16 cellular contexts compared by ENCODE assay signal in the genomic region with DNA sequence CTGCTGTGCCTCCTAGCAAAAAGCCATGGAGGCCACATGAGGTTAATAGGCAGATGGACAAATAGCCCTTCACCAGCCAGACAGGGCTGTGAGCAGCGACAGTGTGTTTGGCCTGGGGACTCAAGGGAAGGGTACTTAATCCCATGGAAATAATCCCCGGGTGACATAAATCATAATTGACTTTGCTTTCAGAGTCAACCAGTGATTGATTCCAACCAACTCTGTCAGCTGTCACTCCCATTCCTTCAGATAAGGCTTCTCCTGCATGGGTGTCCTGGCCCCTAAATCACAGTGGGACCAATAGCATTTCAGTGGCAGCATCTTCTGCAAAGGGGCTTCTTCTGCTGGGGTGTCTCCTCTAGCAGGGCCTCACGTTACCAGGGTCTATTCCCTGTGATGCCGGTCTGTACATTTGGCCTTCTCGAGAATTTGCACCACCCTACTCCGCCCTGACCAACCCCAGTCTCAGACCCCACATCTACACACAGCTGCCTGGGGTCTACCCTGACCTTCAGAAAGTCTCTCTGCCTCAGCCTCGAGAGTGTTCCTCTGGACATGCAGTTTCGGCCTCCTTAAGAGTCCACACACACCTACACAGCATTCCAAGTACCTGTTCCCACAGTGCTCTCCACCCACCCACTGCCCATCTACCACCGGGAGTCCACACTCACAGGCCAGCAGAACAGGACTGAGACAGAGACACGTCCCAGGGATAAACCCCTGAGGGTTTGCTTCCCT. TPM values are rescaled to one million over a fixed set of nuclear protein-coding genes. Genes with fewer than 3 reads are reported as not detected.
DNase-seq lines count a peak whose midpoint lies in the region; ATAC-seq and TF ChIP-seq lines count a peak whose summit lies in the region.
"Had no signal": no experiment of that assay in that cellular context is flagged by ENCODE, and none has a peak within 500 bp of the region (broad histone marks: within the 10 kb centered on the region; RNA-seq: fewer than 3 reads in every experiment).

No MANE protein-coding gene starts in this region.

- H3K27me3 ChIP-seq in heart right ventricle: no peaks in the 10 kb centered on the region
- peaks cover 22% of the 10 kb centered on the region for H3K27me3 ChIP-seq in neural progenitor cell
- no peaks in the 10 kb centered on the region for H3K27me3 ChIP-seq in vagina
- no peaks in the 10 kb centered on the region for H3K27me3 ChIP-seq in thyroid gland

- TF ChIP-seq CTCF in heart right ventricle (IDR thresholded peaks at IDR 0.05) (no peak), neural progenitor cell (IDR thresholded peaks at IDR 0.05) (no peak), vagina (IDR thresholded peaks at IDR 0.05) (no peak), thyroid gland (IDR thresholded peaks at IDR 0.05) (no peak)

- H3K4me3 ChIP-seq in heart right ventricle (no peak overlapping the region), neural progenitor cell (no peak overlapping the region), vagina (peak overlapping the region in 1 of 2 donors; percentile 94), thyroid gland (replicated peaks in 1 of 3) (no peak overlapping the region)

- H3K4me1 ChIP-seq in heart right ventricle (peaks cover 28 to 69% (median 55%) of the 10 kb centered on the region in 9 donors), neural progenitor cell (no peaks in the 10 kb centered on the region), vagina (peaks cover 78% of the 10 kb centered on the region), thyroid gland (peaks cover 17 to 30% of the 10 kb centered on the region in 2 donors)

- no peaks in the 10 kb centered on the region for H3K79me2 ChIP-seq in neural progenitor cell (ENCODE audit: low read depth)

- H3K36me3 Mint-ChIP-seq in effector memory CD8-positive, alpha-beta T cell (ENCODE audit: insufficient read depth): peaks cover 47% of the 10 kb centered on the region
- no peaks in the 10 kb centered on the region for H3K36me3 Mint-ChIP-seq in neural progenitor cell

- TF ChIP-seq POLR2A in vagina (IDR thresholded peaks at IDR 0.05): no peak
- TF ChIP-seq POLR2A in thyroid gland (IDR thresholded peaks at IDR 0.05): no peak

- H3K4me3 Mint-ChIP-seq in effector memory CD8-positive, alpha-beta T cell: no peak overlapping the region
- peak overlapping the region; percentile 38 for H3K4me3 Mint-ChIP-seq in neural progenitor cell
- H3K4me3 Mint-ChIP-seq: H9; nephron progenitor cell; T-helper 1 cell treated with Interleukin-12 subunit alpha and Interleukin-12 subunit beta and Interleukin-4 antibody, amounts not matched to agents 30 μg/mL and 1 μg/mL, for 36 hours had no signal

- H3K36me3 ChIP-seq in heart right ventricle (peaks cover 0 to 42% (median 7%) of the 10 kb centered on the region in 9 donors), neural progenitor cell (no peaks in the 10 kb centered on the region), vagina (peaks cover 0 to 19% of the 10 kb centered on the region in 2 donors), thyroid gland (peaks cover 5 to 12% of the 10 kb centered on the region in 2 donors)

- peaks cover 7% of the 10 kb centered on the region for H3F3A ChIP-seq in neural progenitor cell (ENCODE audit: low read depth)

- no peak for ATAC-seq in heart right ventricle
- ATAC-seq in Right ventricle myocardium inferior: no peak
- ATAC-seq in effector memory CD8-positive, alpha-beta T cell (replicated peaks): no peak
- ATAC-seq: left colon had no signal

- no peaks in the 10 kb centered on the region for H4K20me1 ChIP-seq in neural progenitor cell (ENCODE audit: low read depth)

- H3K4me1 Mint-ChIP-seq in effector memory CD8-positive, alpha-beta T cell (ENCODE audit: low read depth in 2 of 2): peaks cover 39 to 45% of the 10 kb centered on the region in 2 donors
- peaks cover 9% of the 10 kb centered on the region for H3K4me1 Mint-ChIP-seq in neural progenitor cell

- H2AFZ ChIP-seq in neural progenitor cell (replicated peaks): no peak overlapping the region

- H3K9ac ChIP-seq in neural progenitor cell: no peak overlapping the region

- WGBS in heart right ventricle, 2 donors: 73 to 77% methylated on average over 10 of the region's 10 CpGs
- 83 to 87% methylated on average over 10 of the region's 10 CpGs for WGBS in thyroid gland, 2 donors

- no peaks in the 10 kb centered on the region for H3K9me3 Mint-ChIP-seq in effector memory CD8-positive, alpha-beta T cell
- no peaks in the 10 kb centered on the region for H3K9me3 Mint-ChIP-seq in neural progenitor cell
- H3K9me3 Mint-ChIP-seq: activated T-helper 2 cell treated with anti-CD3 and anti-CD28 coated beads, Interferon-gamma antibody, Interleukin-2, Interleukin-4, amounts not matched to agents 10 μg/mL and 5 μg/mL and 100 μg/mL, durations not matched to agents 14 hours and 24 hours and 36 hours; nephron progenitor cell; T-helper 1 cell treated with Interleukin-12 subunit alpha and Interleukin-12 subunit beta and Interleukin-4 antibody, amounts not matched to agents 30 μg/mL and 1 μg/mL, for 36 hours had no signal

- DNase-seq in heart right ventricle (no peak), Right ventricle myocardium inferior (ENCODE audit: missing footprints) (no peak), neural progenitor cell (ENCODE audit: low spot score) (no peak), vagina (ENCODE audit: extremely low spot score in 2 of 2) (no peak), thyroid gland (no peak), GM19240 (ENCODE audit: insufficient read length, low spot score) (no peak)
- no peak for DNase-seq in effector memory CD8-positive, alpha-beta T cell
- DNase-seq in stimulated activated naive CD4-positive, alpha-beta T cell treated with Interleukin-2 at 50 U/mL for 16 hours (lab: John Stamatoyannopoulos, UW): no peak
- DNase-seq: activated CD4-positive, alpha-beta T cell treated with anti-CD3 and anti-CD28 coated beads for 4 hours; H9; left colon; nephron progenitor cell; OCI-M1; stimulated activated CD4-positive, alpha-beta T cell treated with anti-CD3 and anti-CD28 coated beads, Interleukin-12 subunit alpha, Interleukin-12 subunit beta, amount 100 ng/mL, for 4 hours had no signal

- H3K27me3 Mint-ChIP-seq in effector memory CD8-positive, alpha-beta T cell: no peaks in the 10 kb centered on the region
- peaks cover 5% of the 10 kb centered on the region for H3K27me3 Mint-ChIP-seq in neural progenitor cell (ENCODE audit: insufficient read depth, low read depth)

- H3K4me2 ChIP-seq in neural progenitor cell: no peak overlapping the region

- intact Hi-C loops in heart right ventricle (cut with DNase I) (loop anchor here in 7 of 10 donors (10.0 kb wide), 4 partner anchors 122 to 532 kb away; a partner anchor contains a TSS), Right ventricle myocardium inferior (cut with DNase I) (no loop called here), vagina (cut with DNase I) (no loop called here), thyroid gland (cut with DNase I) (loop anchor here (5.0 kb wide), 1 partner anchor 35 kb away; a partner anchor contains a TSS)

- peak overlapping the region; percentile 41 to 69 for H3K27ac Mint-ChIP-seq in effector memory CD8-positive, alpha-beta T cell
- peak overlapping the region; percentile 81 for H3K27ac Mint-ChIP-seq in neural progenitor cell
- H3K27ac Mint-ChIP-seq: activated T-helper 2 cell treated with anti-CD3 and anti-CD28 coated beads, Interferon-gamma antibody, Interleukin-2, Interleukin-4, amounts not matched to agents 10 μg/mL and 5 μg/mL and 100 μg/mL, durations not matched to agents 14 hours and 24 hours and 36 hours; nephron progenitor cell; T-helper 1 cell treated with Interleukin-12 subunit alpha and Interleukin-12 subunit beta and Interleukin-4 antibody, amounts not matched to agents 30 μg/mL and 1 μg/mL, for 36 hours had no signal

- H3K27ac ChIP-seq in heart right ventricle: peak overlapping the region in 8 of 10 donors; percentile 14 to 66 (median 49)
- H3K27ac ChIP-seq in neural progenitor cell: no peak overlapping the region
- peak overlapping the region; percentile 95 for H3K27ac ChIP-seq in vagina
- H3K27ac ChIP-seq in thyroid gland: no peak overlapping the region

- H3K9me3 ChIP-seq in heart right ventricle: no peaks in the 10 kb centered on the region
- no peaks in the 10 kb centered on the region for H3K9me3 ChIP-seq in neural progenitor cell (ENCODE audit: low read depth)
- no peaks in the 10 kb centered on the region for H3K9me3 ChIP-seq in vagina
- no peaks in the 10 kb centered on the region for H3K9me3 ChIP-seq in thyroid gland

RNA-seq across cellular contexts. Expression of a gene that starts 3.7 kb away (rescaled TPM):
- 100 to 1,000 TPM; 192 to 246 (median 214) TPM for total RNA-seq in heart right ventricle
- polyA plus RNA-seq in heart right ventricle: 100 to 1,000 TPM; 546 to 569 TPM
- 217 TPM for total RNA-seq in Right ventricle myocardium inferior
- total RNA-seq in neural progenitor cell (ENCODE audit: low replicate concordance): 12.6 and 29.2 TPM in 2 replicates
- total RNA-seq in vagina: 254 TPM
- total RNA-seq in thyroid gland: 100 to 1,000 TPM in 3 of 4 donors, 10 to 100 TPM in 1; 95.2 to 139 (median 112) TPM

RNA-seq across cellular contexts. Expression of a gene that starts 24.1 kb away (rescaled TPM):
- 100 to 1,000 TPM; 198 to 276 (median 228) TPM for total RNA-seq in heart right ventricle
- polyA plus RNA-seq in heart right ventricle: 100 to 1,000 TPM; 325 to 349 TPM
- total RNA-seq in Right ventricle myocardium inferior: 218 TPM
- 40.1 and 65.6 TPM in 2 replicates for total RNA-seq in neural progenitor cell (ENCODE audit: low replicate concordance)
- total RNA-seq in vagina: 124 TPM
- total RNA-seq in thyroid gland: 100 to 1,000 TPM; 112 to 188 (median 138) TPM

RNA-seq across cellular contexts. Expression of a gene that starts 24.3 kb away (rescaled TPM):
- total RNA-seq in heart right ventricle: 10 to 100 TPM; 11.3 to 25.9 (median 18.5) TPM
- 10 to 100 TPM; 59.0 to 84.0 TPM for polyA plus RNA-seq in heart right ventricle
- total RNA-seq in Right ventricle myocardium inferior: 22.6 TPM
- 10.3 and 14.5 TPM in 2 replicates for total RNA-seq in neural progenitor cell (ENCODE audit: low replicate concordance)
- 48.6 TPM for total RNA-seq in vagina
- total RNA-seq in thyroid gland: 10 to 100 TPM in 2 of 4 donors, 1 to 10 TPM in 2; 4.7 to 13.7 (median 8.2) TPM

RNA-seq across cellular contexts. Expression of a gene that starts 35.5 kb away (rescaled TPM):
- total RNA-seq in heart right ventricle: 10 to 100 TPM; 12.8 to 19.9 (median 14.9) TPM
- 10 to 100 TPM; 10.1 to 10.4 TPM for polyA plus RNA-seq in heart right ventricle
- total RNA-seq in Right ventricle myocardium inferior: 15.7 TPM
- total RNA-seq in neural progenitor cell (ENCODE audit: low replicate concordance): 32.3 and 33.4 TPM in 2 replicates
- total RNA-seq in vagina: 25.3 TPM
- total RNA-seq in thyroid gland: 100 to 1,000 TPM in 1 of 4 donors, 10 to 100 TPM in 3; 33.6 to 186 (median 43.2) TPM

RNA-seq across cellular contexts. Expression of a gene that starts 47.4 kb away (rescaled TPM):
- total RNA-seq in heart right ventricle (1 to 10 TPM; 2.7 to 9.2 (median 6.7) TPM), Right ventricle myocardium inferior (5.4 TPM), neural progenitor cell (ENCODE audit: low replicate concordance) (9.1 and 16.6 TPM in 2 replicates), vagina (9.8 TPM), thyroid gland (10 to 100 TPM in 1 of 4 donors, 1 to 10 TPM in 3; 2.1 to 11.0 (median 2.8) TPM)
- polyA plus RNA-seq in heart right ventricle: 10 to 100 TPM in 1 of 2 donors, 1 to 10 TPM in 1; 1.5 to 12.3 TPM

Comparison
In these comparisons a context has a peak if more than half of its experiments do, and no peak if none do; other contexts are left out.
1. intact Hi-C loops: an anchor here in heart right ventricle (10.0 kb wide) and thyroid gland (5.0 kb wide); none called in Right ventricle myocardium inferior and vagina.
2. H3K27ac ChIP-seq: peak in heart right ventricle (8 of 10) and vagina (single experiment); none in neural progenitor cell (single experiment) and thyroid gland (0 of 3).